Comparison of ENCODE assay signal across 16 cellular contexts in the genomic region with DNA sequence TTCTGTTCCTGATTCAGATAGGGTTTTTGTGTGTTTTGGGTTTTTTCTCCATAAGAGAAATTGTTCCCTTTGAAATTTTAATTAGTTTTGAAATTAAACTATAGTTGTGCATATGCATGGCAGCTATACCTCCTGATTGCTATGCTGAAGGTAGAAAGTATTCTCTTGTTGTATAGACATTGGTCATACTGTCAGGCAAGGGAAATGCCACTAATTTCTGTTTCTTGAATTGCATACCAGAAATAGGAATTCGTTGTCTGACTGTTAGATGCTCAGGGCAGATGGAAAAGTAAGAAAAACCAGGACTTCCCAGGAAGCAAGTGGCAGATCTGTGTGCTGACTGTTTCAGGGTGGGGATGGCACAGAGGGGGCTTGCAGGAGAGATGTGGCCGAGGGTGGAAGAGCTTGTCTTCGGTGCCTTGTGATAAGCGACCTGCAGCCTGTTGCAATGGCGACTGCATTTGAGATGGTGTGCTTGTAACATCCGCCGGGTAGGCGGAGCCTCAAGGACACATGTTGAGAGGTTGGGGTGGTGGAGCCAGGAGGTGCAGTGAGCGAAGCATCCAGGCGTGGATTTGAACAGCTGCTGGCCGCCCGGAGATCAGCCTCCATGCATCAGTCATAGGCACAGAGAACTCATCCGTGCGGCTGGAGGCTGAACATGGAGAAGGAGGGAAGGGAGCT. TPM values are rescaled to one million over a fixed set of nuclear protein-coding genes. Genes with fewer than 3 reads are reported as not detected.
DNase-seq lines count a peak whose midpoint lies in the region; ATAC-seq and TF ChIP-seq lines count a peak whose summit lies in the region.
"Had no signal": no experiment of that assay in that cellular context is flagged by ENCODE, and none has a peak within 500 bp of the region (broad histone marks: within the 10 kb centered on the region; RNA-seq: fewer than 3 reads in every experiment).

No MANE protein-coding gene starts in this region.

- no peaks in the 10 kb centered on the region for H3K9me3 Mint-ChIP-seq in endodermal cell
- H3K9me3 Mint-ChIP-seq: stimulated activated effector memory CD8-positive, alpha-beta T cell treated with anti-CD3 and anti-CD28 coated beads, Interleukin-12 subunit alpha, Interleukin-12 subunit beta, amount 100 ng/mL, for 72 hours had no signal

- TF ChIP-seq CTCF in endodermal cell (conservative IDR thresholded peaks at IDR 0.05) (no peak), esophagus muscularis mucosa (IDR thresholded peaks at IDR 0.05) (no peak)

- intact Hi-C loops in esophagus muscularis mucosa (cut with DNase I), result no loop called here

- H3K4me3 ChIP-seq in endodermal cell (ENCODE audit: low read length) (no peak overlapping the region), esophagus muscularis mucosa (no peak overlapping the region)
- H3K4me3 ChIP-seq: A549, Peyer's patch had no signal

- 71 to 75% methylated on average over 14 of the region's 14 CpGs for WGBS in endodermal cell (ENCODE audit: insufficient coverage in 1 of 2, insufficient read length in 1 of 2), 2 experiments
- WGBS in esophagus muscularis mucosa, result 87% methylated on average over 12 of the region's 14 CpGs

- H3K36me3 ChIP-seq in endodermal cell (ENCODE audit: control insufficient read depth, insufficient read depth, low read length) (peaks cover 10% of the 10 kb centered on the region), esophagus muscularis mucosa (no peaks in the 10 kb centered on the region)
- H3K36me3 ChIP-seq: Peyer's patch had no signal

- TF ChIP-seq EP300 in esophagus muscularis mucosa (IDR thresholded peaks at IDR 0.05), result no peak

- no peaks in the 10 kb centered on the region for H3K27me3 Mint-ChIP-seq in endodermal cell (ENCODE audit: insufficient read depth)

- H3K36me3 Mint-ChIP-seq in endodermal cell (ENCODE audit: low read depth), result peaks cover 2% of the 10 kb centered on the region
- H3K36me3 Mint-ChIP-seq: stimulated activated effector memory CD8-positive, alpha-beta T cell treated with anti-CD3 and anti-CD28 coated beads, Interleukin-12 subunit alpha, Interleukin-12 subunit beta, amount 100 ng/mL, for 72 hours had no signal

- peak; percentile 60 for DNase-seq in SIG-M5 treated with dmso at 0.1 percent for 504 hours (lab: John Stamatoyannopoulos, UW; ENCODE audit: unreplicated experiment)
- no peak for DNase-seq in SIG-M5 (lab: John Stamatoyannopoulos, UW)
- DNase-seq in NCI-H510A treated with DMSO at 0.1 percent for 48 hours (lab: John Stamatoyannopoulos, UW), result peak; percentile 81
- peak; percentile 83 for DNase-seq in endodermal cell
- DNase-seq in retina, result peak; percentile 57
- DNase-seq in esophagus muscularis mucosa (ENCODE audit: extremely low spot score), result no peak
- DNase-seq: central memory CD4-positive, alpha-beta T cell; DND-41; Kasumi-1; Peyer's patch had no signal

- H3K4me3 Mint-ChIP-seq in endodermal cell, result no peak overlapping the region
- H3K4me3 Mint-ChIP-seq: stimulated activated effector memory CD8-positive, alpha-beta T cell treated with anti-CD3 and anti-CD28 coated beads, Interleukin-12 subunit alpha, Interleukin-12 subunit beta, amount 100 ng/mL, for 72 hours had no signal

- TF ChIP-seq POLR2A in esophagus muscularis mucosa (IDR thresholded peaks at IDR 0.05; ENCODE audit: low read depth), result no peak

- H3K27me3 ChIP-seq in endodermal cell (ENCODE audit: control insufficient read depth, insufficient read depth, low read length, poor library complexity, severe bottlenecking) (no peaks in the 10 kb centered on the region), esophagus muscularis mucosa (no peaks in the 10 kb centered on the region)
- H3K27me3 ChIP-seq: Peyer's patch had no signal

- H3K27ac ChIP-seq in endodermal cell (ENCODE audit: low read depth, low read length), result no peak overlapping the region
- H3K27ac ChIP-seq in esophagus muscularis mucosa (replicated peaks in 1 of 4), result no peak overlapping the region
- H3K27ac ChIP-seq: A549, Peyer's patch, VCaP had no signal

- no peak for ATAC-seq in HG03439 (IDR thresholded peaks at IDR 0.05; ENCODE audit: unreplicated experiment)
- ATAC-seq in HG03280 (IDR thresholded peaks at IDR 0.05; ENCODE audit: unreplicated experiment), result no peak
- ATAC-seq: A549; stimulated activated effector memory CD8-positive, alpha-beta T cell treated with anti-CD3 and anti-CD28 coated beads, Interleukin-12 subunit alpha, Interleukin-12 subunit beta, amount 100 ng/mL, for 72 hours had no signal

- peaks cover 53% of the 10 kb centered on the region for H3K4me1 Mint-ChIP-seq in endodermal cell

- H3K9ac ChIP-seq in endodermal cell (ENCODE audit: extremely low read depth, low read length, poor library complexity, severe bottlenecking), result no peak overlapping the region

- peaks cover 24% of the 10 kb centered on the region for H3K4me1 ChIP-seq in endodermal cell (ENCODE audit: control insufficient read depth, insufficient read depth, low read length)
- peaks cover 56 to 78% (median 74%) of the 10 kb centered on the region in 4 donors for H3K4me1 ChIP-seq in esophagus muscularis mucosa

- peak overlapping the region; percentile 70 for H3K27ac Mint-ChIP-seq in endodermal cell
- H3K27ac Mint-ChIP-seq: stimulated activated effector memory CD8-positive, alpha-beta T cell treated with anti-CD3 and anti-CD28 coated beads, Interleukin-12 subunit alpha, Interleukin-12 subunit beta, amount 100 ng/mL, for 72 hours had no signal

- H3K9me3 ChIP-seq in endodermal cell (ENCODE audit: control insufficient read depth, low read length), result no peaks in the 10 kb centered on the region
- H3K9me3 ChIP-seq in esophagus muscularis mucosa, result no peaks in the 10 kb centered on the region
- H3K9me3 ChIP-seq: A549, Peyer's patch had no signal

RNA-seq across cellular contexts. Expression of a gene that starts 42.8 kb away (rescaled TPM):
- total RNA-seq in endodermal cell (10 to 100 TPM; 51.2 to 64.3 TPM), esophagus muscularis mucosa (10 to 100 TPM; 17.7 to 36.6 (median 28.8) TPM)
- 13.7 TPM for polyA plus RNA-seq in endodermal cell (2013, experiment 1 of 2)
- polyA plus RNA-seq in endodermal cell (2013, experiment 2 of 2), result 15.6 TPM
- polyA plus RNA-seq: neural cell had no signal

Comparison
In these comparisons a context has a peak if more than half of its experiments do, and no peak if none do; other contexts are left out.
1. DNase-seq: peak in SIG-M5 treated with dmso at 0.1 percent for 504 hours (single experiment), NCI-H510A treated with DMSO at 0.1 percent for 48 hours (single experiment), endodermal cell (single experiment) and retina (single experiment); none in SIG-M5 (single experiment) and esophagus muscularis mucosa (single experiment).